In genomic region chr15:94252906-94253305, GRCh38 we compare ENCODE assay signal across 23 cellular contexts. TPM values are rescaled to one million over a fixed set of nuclear protein-coding genes. Genes with fewer than 3 reads are reported as not detected.
DNase-seq lines count a peak whose midpoint lies in the region; ATAC-seq and TF ChIP-seq lines count a peak whose summit lies in the region.
"Had no signal": no experiment of that assay in that cellular context is flagged by ENCODE, and none has a peak within 500 bp of the region (broad histone marks: within the 10 kb centered on the region; RNA-seq: fewer than 3 reads in every experiment).

No MANE protein-coding gene starts in this region.

- H3K36me3 ChIP-seq in BLaER1 (no peaks in the 10 kb centered on the region), DOHH2 (ENCODE audit: control insufficient read depth, low read length) (peaks cover 21% of the 10 kb centered on the region), OCI-LY7 (ENCODE audit: insufficient read depth, low read length) (peaks cover 20% of the 10 kb centered on the region)
- H3K36me3 ChIP-seq: brain microvascular endothelial cell, esophagus squamous epithelium, MG63, thoracic aorta had no signal

- H3K27ac ChIP-seq in BLaER1, result no peak overlapping the region
- H3K27ac ChIP-seq in DOHH2 (ENCODE audit: low read depth, low read length), result peak overlapping the region; percentile 98
- peak overlapping the region; percentile 97 for H3K27ac ChIP-seq in OCI-LY7 (ENCODE audit: low read depth, low read length, poor library complexity, severe bottlenecking)
- H3K27ac ChIP-seq: brain microvascular endothelial cell, esophagus squamous epithelium, thoracic aorta had no signal

- CTCF ChIA-PET in OCI-LY7 (lab: Charles Lee; ENCODE audit: unreplicated experiment), result no interaction called here

- intact Hi-C loops in OCI-LY7 (cut with micrococcal nuclease; ENCODE audit: unreplicated experiment), result loop anchor here (1.0 kb wide), 1 partner anchor 13 kb away; no protein-coding TSS in a partner anchor
- intact Hi-C loops in left colon (cut with DNase I, micrococcal nuclease), result no loop called here

- peak; percentile 61 for ATAC-seq in left colon
- no peak for ATAC-seq in GM21717 (IDR thresholded peaks at IDR 0.05; ENCODE audit: unreplicated experiment)
- ATAC-seq in HG03571 (IDR thresholded peaks at IDR 0.05; ENCODE audit: unreplicated experiment), result no peak

- H3K4me3 ChIP-seq in BLaER1, result no peak overlapping the region
- H3K4me3 ChIP-seq in DOHH2 (ENCODE audit: low read length), result peak overlapping the region; percentile 57
- H3K4me3 ChIP-seq in OCI-LY7 (ENCODE audit: low read depth, low read length, poor library complexity, severe bottlenecking), result peak overlapping the region; percentile 56
- H3K4me3 ChIP-seq: esophagus squamous epithelium, thoracic aorta had no signal

- POLR2A ChIA-PET in OCI-LY7 (lab: Charles Lee), result interaction anchor here (0.7 to 6.8 kb wide), 8 partner anchors 9 to 1336 kb away, joined by 3 to 80 read pairs (median 10); partner anchors contain the start of gene MCTP2

- BruUV-seq in OCI-LY7 (replicated peaks; lab: Mats Ljungman, UMichigan), result no TSS peak

- peak overlapping the region; percentile 11; the same call in 1 of the 2 replicates for H2AFZ ChIP-seq in OCI-LY7 (ENCODE audit: low read length)

- no peaks in the 10 kb centered on the region for H3K27me3 ChIP-seq in BLaER1
- no peaks in the 10 kb centered on the region for H3K27me3 ChIP-seq in DOHH2 (ENCODE audit: control insufficient read depth, low read length)
- H3K27me3 ChIP-seq: brain microvascular endothelial cell, esophagus squamous epithelium, MG63 had no signal

- H3K9ac ChIP-seq in BLaER1, result no peak overlapping the region

- H3F3A ChIP-seq in DOHH2 (ENCODE audit: control insufficient read depth, insufficient read depth), result peaks cover 35% of the 10 kb centered on the region

- H3K4me2 ChIP-seq in BLaER1 (peak overlapping the region; percentile 31; the same call in 1 of the 2 replicates), DOHH2 (ENCODE audit: low read length) (peak overlapping the region; percentile 69), OCI-LY7 (ENCODE audit: low read length) (peak overlapping the region; percentile 81)

- H4K20me1 ChIP-seq in BLaER1, result no peaks in the 10 kb centered on the region
- H4K20me1 ChIP-seq in DOHH2 (ENCODE audit: control insufficient read depth, insufficient read depth, low read depth, low read length), result no peaks in the 10 kb centered on the region
- no peaks in the 10 kb centered on the region for H4K20me1 ChIP-seq in OCI-LY7 (ENCODE audit: insufficient read depth, low read length)

- H3K9me2 ChIP-seq in DOHH2 (replicated peaks; ENCODE audit: control insufficient read depth, low read length) (no peaks in the 10 kb centered on the region), OCI-LY7 (ENCODE audit: insufficient read depth, low read length) (no peaks in the 10 kb centered on the region)

- H3K4me1 ChIP-seq in BLaER1, result peaks cover 18% of the 10 kb centered on the region
- peaks cover 98% of the 10 kb centered on the region for H3K4me1 ChIP-seq in DOHH2 (ENCODE audit: control insufficient read depth, low read length)
- H3K4me1 ChIP-seq in OCI-LY7 (ENCODE audit: insufficient read depth, low read length, poor library complexity, severe bottlenecking), result peaks cover 72% of the 10 kb centered on the region

- H3K79me2 ChIP-seq in DOHH2 (ENCODE audit: control insufficient read depth, low read length) (peaks cover 93% of the 10 kb centered on the region), OCI-LY7 (ENCODE audit: insufficient read depth, low read depth, low read length) (peaks cover 94% of the 10 kb centered on the region)

- H3K9me3 ChIP-seq in BLaER1, result peaks cover 13% of the 10 kb centered on the region
- no peaks in the 10 kb centered on the region for H3K9me3 ChIP-seq in DOHH2 (ENCODE audit: control insufficient read depth, insufficient read depth, low read length)
- peaks cover 11% of the 10 kb centered on the region; the same call in 1 of the 2 replicates for H3K9me3 ChIP-seq in OCI-LY7 (ENCODE audit: low read length)
- H3K9me3 ChIP-seq: esophagus squamous epithelium, MG63, thoracic aorta had no signal

- no peak for DNase-seq in OCI-LY7 (ENCODE audit: low spot score)
- no peak for DNase-seq in left colon
- DNase-seq in NCI-H2029 treated with DMSO at 0.1 percent for 48 hours (lab: John Stamatoyannopoulos, UW), result no peak
- no peak for DNase-seq in DMS153 treated with DMSO at 0.1 percent for 48 hours (lab: John Stamatoyannopoulos, UW; ENCODE audit: unreplicated experiment)
- DNase-seq: activated CD4-positive, alpha-beta T cell treated with anti-CD3 and anti-CD28 coated beads for 1 hour; brain microvascular endothelial cell; CD4-positive, alpha-beta T cell; DMS79 treated with DMSO at 0.1 percent for 48 hours; endodermal cell; esophagus squamous epithelium; H7; MG63; NCI-H748 treated with DMSO at 0.1 percent for 48 hours; occipital lobe; Right ventricle myocardium superior; small intestine; stimulated activated CD4-positive, alpha-beta T cell treated with anti-CD3 and anti-CD28 coated beads, Interleukin-2, amount 100 ng/mL, for 24 hours; stimulated activated naive CD4-positive, alpha-beta T cell had no signal

- no peak for TF ChIP-seq CTCF in DOHH2 (IDR thresholded peaks at IDR 0.05; ENCODE audit: low read depth, low read length, poor library complexity, severe bottlenecking)
- no peak for TF ChIP-seq CTCF in OCI-LY7 (conservative IDR thresholded peaks at IDR 0.05; ENCODE audit: low read length)

RNA-seq across cellular contexts. Expression of gene MCTP2, which starts 21.5 kb away (rescaled TPM):
- total RNA-seq in OCI-LY7 (2014; rRNA removed; shearing (Covaris generic)), result 73.2 and 75.0 TPM in 2 replicates
- total RNA-seq in OCI-LY7 (2022), result 90.6 and 91.6 TPM in 2 replicates
- 100 to 1,000 TPM in 1 of 2 donors, 10 to 100 TPM in 1; 64.8 to 103 TPM for total RNA-seq in left colon

Comparison
In these comparisons a context has a peak if more than half of its experiments do, and no peak if none do; other contexts are left out.
1. H3K4me2 ChIP-seq: peak in every context shown above with its lines; median percentile 81 in OCI-LY7; 69 in DOHH2; 31 in BLaER1.